ENCODE assay signal across 8 cellular contexts in genomic region chr22:17772963-17773605, GRCh38. TPM values are rescaled to one million over a fixed set of nuclear protein-coding genes. Genes with fewer than 3 reads are reported as not detected.
DNase-seq lines count a peak whose midpoint lies in the region; ATAC-seq and TF ChIP-seq lines count a peak whose summit lies in the region.

No MANE protein-coding gene starts in this region.

- H3K9me3 Mint-ChIP-seq in activated T-cell treated with anti-CD3 and anti-CD28 coated beads, Interleukin-2, amount 50 U/mL, for 4 hours: no peaks in the 10 kb centered on the region
- H3K9me3 Mint-ChIP-seq in activated T-helper 17 cell treated with anti-CD3 and anti-CD28 coated beads, Interleukin-2, amount 50 U/mL, for 72 hours: no peaks in the 10 kb centered on the region
- H3K9me3 Mint-ChIP-seq in stimulated activated effector memory CD8-positive, alpha-beta T cell treated with anti-CD3 and anti-CD28 coated beads, Interleukin-12 subunit alpha, Interleukin-12 subunit beta, amount 100 ng/mL, for 72 hours: no peaks in the 10 kb centered on the region

- H3K27me3 Mint-ChIP-seq in activated T-cell treated with anti-CD3 and anti-CD28 coated beads, Interleukin-2, amount 50 U/mL, for 4 hours (ENCODE audit: low read depth): no peaks in the 10 kb centered on the region
- H3K27me3 Mint-ChIP-seq in activated T-helper 17 cell treated with anti-CD3 and anti-CD28 coated beads, Interleukin-2, amount 50 U/mL, for 72 hours: peaks cover 3% of the 10 kb centered on the region

- peak overlapping the region; percentile 57 for H3K4me3 ChIP-seq in iPS-11a (ENCODE audit: low read depth, low read length)

- no peak for DNase-seq in activated T-cell treated with anti-CD3 and anti-CD28 coated beads, Interleukin-2, amount 50 U/mL, for 4 hours
- DNase-seq in activated T-cell treated with anti-CD3 and anti-CD28 coated beads, Interleukin-2, amount 50 U/mL, for 48 hours: no peak
- DNase-seq in stimulated activated effector memory CD8-positive, alpha-beta T cell treated with anti-CD3 and anti-CD28 coated beads, Interleukin-12 subunit alpha, Interleukin-12 subunit beta, amount 100 ng/mL, for 72 hours (ENCODE audit: low spot score in 2 of 2): no peak
- DNase-seq in OCI-M1 (lab: John Stamatoyannopoulos, UW) (no peak), HEK293T (ENCODE audit: extremely low spot score) (no peak)

- no peaks in the 10 kb centered on the region for H3K36me3 Mint-ChIP-seq in activated T-cell treated with anti-CD3 and anti-CD28 coated beads, Interleukin-2, amount 50 U/mL, for 4 hours (ENCODE audit: insufficient read depth)
- no peaks in the 10 kb centered on the region for H3K36me3 Mint-ChIP-seq in activated T-helper 17 cell treated with anti-CD3 and anti-CD28 coated beads, Interleukin-2, amount 50 U/mL, for 72 hours (ENCODE audit: low read depth)
- no peaks in the 10 kb centered on the region for H3K36me3 Mint-ChIP-seq in stimulated activated effector memory CD8-positive, alpha-beta T cell treated with anti-CD3 and anti-CD28 coated beads, Interleukin-12 subunit alpha, Interleukin-12 subunit beta, amount 100 ng/mL, for 72 hours

- H3K4me1 Mint-ChIP-seq in activated T-cell treated with anti-CD3 and anti-CD28 coated beads, Interleukin-2, amount 50 U/mL, for 4 hours (ENCODE audit: low read depth): peaks cover 74% of the 10 kb centered on the region
- peaks cover 35% of the 10 kb centered on the region for H3K4me1 Mint-ChIP-seq in activated T-helper 17 cell treated with anti-CD3 and anti-CD28 coated beads, Interleukin-2, amount 50 U/mL, for 72 hours
- H3K4me1 Mint-ChIP-seq in stimulated activated effector memory CD8-positive, alpha-beta T cell treated with anti-CD3 and anti-CD28 coated beads, Interleukin-12 subunit alpha, Interleukin-12 subunit beta, amount 100 ng/mL, for 72 hours: peaks cover 76% of the 10 kb centered on the region

- CTCF ChIA-PET in HEK293T (lab: Yijun Ruan, JAX): interaction anchor here (0.5 to 2.2 kb wide), 5 partner anchors 8 to 1300 kb away, joined by 3 to 10 read pairs (median 3); no protein-coding TSS in a partner anchor

- H3K27ac Mint-ChIP-seq in activated T-helper 17 cell treated with anti-CD3 and anti-CD28 coated beads, Interleukin-2, amount 50 U/mL, for 72 hours: no peak overlapping the region
- no peak overlapping the region for H3K27ac Mint-ChIP-seq in stimulated activated effector memory CD8-positive, alpha-beta T cell treated with anti-CD3 and anti-CD28 coated beads, Interleukin-12 subunit alpha, Interleukin-12 subunit beta, amount 100 ng/mL, for 72 hours

- POLR2A ChIA-PET in HEK293T (lab: Yijun Ruan, JAX): interaction anchor here (0.7 to 1.9 kb wide), 5 partner anchors 8 to 30 kb away, joined by 3 to 16 read pairs (median 6); no protein-coding TSS in a partner anchor

- H3K4me3 Mint-ChIP-seq in activated T-cell treated with anti-CD3 and anti-CD28 coated beads, Interleukin-2, amount 50 U/mL, for 4 hours: peak overlapping the region; percentile 82
- H3K4me3 Mint-ChIP-seq in activated T-helper 17 cell treated with anti-CD3 and anti-CD28 coated beads, Interleukin-2, amount 50 U/mL, for 72 hours: peak overlapping the region; percentile 77
- peak overlapping the region; percentile 76 for H3K4me3 Mint-ChIP-seq in stimulated activated effector memory CD8-positive, alpha-beta T cell treated with anti-CD3 and anti-CD28 coated beads, Interleukin-12 subunit alpha, Interleukin-12 subunit beta, amount 100 ng/mL, for 72 hours

- no peak for ATAC-seq in activated T-cell treated with anti-CD3 and anti-CD28 coated beads, Interleukin-2, amount 50 U/mL, for 4 hours
- no peak for ATAC-seq in activated T-helper 17 cell treated with anti-CD3 and anti-CD28 coated beads, Interleukin-2, amount 50 U/mL, for 72 hours (replicated peaks)
- no peak for ATAC-seq in stimulated activated effector memory CD8-positive, alpha-beta T cell treated with anti-CD3 and anti-CD28 coated beads, Interleukin-12 subunit alpha, Interleukin-12 subunit beta, amount 100 ng/mL, for 72 hours
- no peak for ATAC-seq in HG02840 (IDR thresholded peaks at IDR 0.05; ENCODE audit: low FRiP score, unreplicated experiment)

TF ChIP-seq in HEK293T, 16 proteins besides CTCF, POLR2A, EP300 and RAD21:
- TF ChIP-seq TARDBP (IDR thresholded peaks at IDR 0.05) (no peak), BHLHE40 (IDR thresholded peaks at IDR 0.05; ENCODE audit: borderline replicate concordance) (no peak), L3MBTL2 (conservative IDR thresholded peaks at IDR 0.05) (no peak), ZNF384 (IDR thresholded peaks at IDR 0.05) (no peak), ELF4 (IDR thresholded peaks at IDR 0.05) (no peak), SP1 (IDR thresholded peaks at IDR 0.05) (no peak), PKNOX1 (IDR thresholded peaks at IDR 0.05) (no peak), FOXK2 (IDR thresholded peaks at IDR 0.05) (no peak), FOXM1 (IDR thresholded peaks at IDR 0.05; ENCODE audit: borderline replicate concordance) (no peak), ARNT (IDR thresholded peaks at IDR 0.05) (no peak), NFRKB (IDR thresholded peaks at IDR 0.05) (no peak), LEF1 (IDR thresholded peaks at IDR 0.05; ENCODE audit: borderline replicate concordance) (no peak), HDGF (IDR thresholded peaks at IDR 0.05; ENCODE audit: borderline replicate concordance) (no peak), CTBP1 (IDR thresholded peaks at IDR 0.05; ENCODE audit: borderline replicate concordance) (no peak), SUZ12 (IDR thresholded peaks at IDR 0.05) (no peak)
TF ChIP-seq in HEK293T: peak in this region for 0.

RNA-seq across cellular contexts. Expression of gene BID, which starts 1.2 kb away (rescaled TPM):
- 10 to 100 TPM; 30.3 to 39.5 (median 36.5) TPM for total RNA-seq in activated T-cell treated with anti-CD3 and anti-CD28 coated beads, Interleukin-2, amount 50 U/mL, for 4 hours
- total RNA-seq in activated T-helper 17 cell treated with anti-CD3 and anti-CD28 coated beads, Interleukin-2, amount 50 U/mL, for 72 hours: 10 to 100 TPM in 1 of 2 donors, 1 to 10 TPM in 1; 6.2 to 19.2 TPM
